Comparison of ENCODE assay signal across 12 cellular contexts in the genomic region with DNA sequence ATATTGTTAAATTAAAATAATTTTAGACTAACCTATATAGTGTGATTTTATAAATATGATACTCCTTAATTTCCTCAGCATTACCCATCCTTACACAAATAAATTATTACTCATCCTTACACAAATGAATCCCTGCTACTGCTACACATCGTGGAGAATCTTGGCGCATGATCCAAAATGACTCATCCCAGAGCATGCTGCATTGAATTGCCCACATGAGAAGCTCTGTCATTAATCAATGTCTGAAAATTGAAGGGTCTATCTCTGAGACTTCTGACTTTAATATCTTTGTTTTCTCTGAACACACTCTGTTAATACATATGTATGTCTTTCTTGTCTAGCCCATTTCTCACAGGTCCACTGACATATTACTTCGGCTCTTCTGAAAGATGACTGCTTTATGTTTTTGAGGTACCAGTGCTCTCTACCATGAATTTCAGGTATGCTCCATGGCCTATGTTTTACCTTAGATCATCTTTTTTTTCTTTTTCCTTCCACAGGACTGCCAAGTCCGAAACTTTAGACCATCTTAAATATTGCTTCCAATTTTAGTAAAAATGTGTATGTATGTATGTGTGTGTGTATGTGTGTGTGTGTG. TPM values are rescaled to one million over a fixed set of nuclear protein-coding genes. Genes with fewer than 3 reads are reported as not detected.
A peak's percentile ranks its signal among the peaks of the same experiment; 100 is the strongest.
DNase-seq lines count a peak whose midpoint lies in the region; ATAC-seq, FAIRE-seq and TF ChIP-seq lines count a peak whose summit lies in the region.
"Had no signal": no experiment of that assay in that cellular context is flagged by ENCODE, and none has a peak within 500 bp of the region (broad histone marks: within the 10 kb centered on the region; RNA-seq: fewer than 3 reads in every experiment).

No MANE protein-coding gene starts in this region.

- H3K9ac ChIP-seq in K562 (ENCODE audit: insufficient read depth in 1 of 2, low read depth in 2 of 2, low read length in 2 of 2), result no peak overlapping the region

- H3K9me3 ChIP-seq in MG63 (no peaks in the 10 kb centered on the region), K562 (replicated peaks; ENCODE audit: control insufficient read depth, insufficient read depth, low read depth, low read length) (no peaks in the 10 kb centered on the region)
- H3K9me3 ChIP-seq: ovary had no signal

- no peaks in the 10 kb centered on the region for H3K9me1 ChIP-seq in K562 (ENCODE audit: control insufficient read depth, insufficient read depth, low read length)

- no peaks in the 10 kb centered on the region; a peak in 1 of 5 replicates for H3K4me1 ChIP-seq in K562 (replicated peaks in 1 of 2; ENCODE audit: control insufficient read depth in 2 of 2, insufficient read depth in 2 of 2, low read length in 2 of 2)

- H3K27me3 ChIP-seq in MG63 (no peaks in the 10 kb centered on the region), K562 (ENCODE audit: control insufficient read depth in 2 of 2, insufficient read depth in 2 of 2, low read length in 2 of 2) (no peaks in the 10 kb centered on the region)
- H3K27me3 ChIP-seq: ovary had no signal

- H3K4me3 ChIP-seq in MG63, result no peak overlapping the region
- no peak overlapping the region for H3K4me3 ChIP-seq in K562
- H3K4me3 ChIP-seq: GM23338, ovary had no signal

- no peak for ATAC-seq in K562
- no peak for ATAC-seq in HG02973 (IDR thresholded peaks at IDR 0.05; ENCODE audit: unreplicated experiment)
- no peak for ATAC-seq in GM21737 (IDR thresholded peaks at IDR 0.05; ENCODE audit: unreplicated experiment)
- ATAC-seq: activated naive CD4-positive, alpha-beta T cell treated with anti-CD3 and anti-CD28 coated beads, Interleukin-2, amount 50 U/mL, for 72 hours; GM23338 had no signal

- intact Hi-C loops in K562 (cut with micrococcal nuclease), result no loop called here

- CTCF ChIA-PET in K562 (lab: Yijun Ruan, JAX; ENCODE audit: low intra/inter-chr PET ratio), result no interaction called here

- in situ Hi-C loops in K562 (cut with MboI), result no loop called here

- H2AFZ ChIP-seq in K562 (ENCODE audit: low read depth, low read length), result no peak overlapping the region
- H2AFZ ChIP-seq: GM23338 had no signal

- POLR2A ChIA-PET in K562 (lab: Yijun Ruan, JAX), result no interaction called here

- BruUV-seq in K562 (replicated peaks; lab: Mats Ljungman, UMichigan), result no TSS peak

- H3K79me2 ChIP-seq in K562 (ENCODE audit: control insufficient read depth, insufficient read depth, low read length), result no peaks in the 10 kb centered on the region

- H4K20me1 ChIP-seq in K562 (replicated peaks; ENCODE audit: control insufficient read depth, insufficient read depth, low read length), result no peaks in the 10 kb centered on the region

- TF ChIP-seq POLR2A in K562 (conservative IDR thresholded peaks at IDR 0.05), result no peak

- H3K36me3 ChIP-seq in MG63 (no peaks in the 10 kb centered on the region), K562 (ENCODE audit: control insufficient read depth, insufficient read depth, low read length) (no peaks in the 10 kb centered on the region)
- H3K36me3 ChIP-seq: ovary had no signal

- no peak overlapping the region for H3K4me2 ChIP-seq in K562 (ENCODE audit: insufficient read depth, low read length)
- H3K4me2 ChIP-seq: GM23338 had no signal

- FAIRE-seq in K562 (lab: Jason Lieb, UNC), result no peak

- no peak overlapping the region for H3K27ac ChIP-seq in K562 (ENCODE audit: extremely low read depth, low read depth, low read length)
- H3K27ac ChIP-seq: ovary had no signal

- WGBS in K562 (ENCODE audit: insufficient coverage, low coverage, missing lambda C conversion rate), result 42% methylated on average over 4 of the region's 4 CpGs

- peak; percentile 58 for DNase-seq in COLO829 (ENCODE audit: low spot score)
- peak; percentile 82 for DNase-seq in MG63
- DNase-seq in K562 (ENCODE audit: extremely low read depth in 1 of 4, low spot score in 3 of 4), result peak in 1 of 4 experiments; percentile 9
- peak; percentile 44 for DNase-seq in kidney glomerular epithelial cell (lab: John Stamatoyannopoulos, UW)
- no peak for DNase-seq in NCI-H510A treated with DMSO at 0.1 percent for 48 hours (lab: John Stamatoyannopoulos, UW)
- no peak for DNase-seq in NK-92 treated with Interleukin-12 subunit alpha and Interleukin-12 subunit beta, amount 100 ng/mL, for 24 hours (lab: John Stamatoyannopoulos, UW)
- DNase-seq: NCI-H146, ovary had no signal

- TF ChIP-seq EP300 in K562 (IDR thresholded peaks at IDR 0.05; ENCODE audit: low read length), result no peak

- no peak for TF ChIP-seq RAD21 in K562 (CRISPR knock-in tag; conservative IDR thresholded peaks at IDR 0.05 in 1 of 2, IDR thresholded peaks at IDR 0.05 in 1 of 2)

- no peak for TF ChIP-seq CTCF in K562 (IDR thresholded peaks at IDR 0.05 in 2 of 3, conservative IDR thresholded peaks at IDR 0.05 in 1 of 3; ENCODE audit: insufficient read depth in 2 of 3, low read depth in 1 of 3, low read length in 3 of 3)

TF ChIP-seq in K562, 482 proteins besides CTCF, POLR2A, EP300 and RAD21 (continues in another document):
- TF ChIP-seq ZNF696 (CRISPR knock-in tag; conservative IDR thresholded peaks at IDR 0.05), result no peak
- TF ChIP-seq, protein P1, sequence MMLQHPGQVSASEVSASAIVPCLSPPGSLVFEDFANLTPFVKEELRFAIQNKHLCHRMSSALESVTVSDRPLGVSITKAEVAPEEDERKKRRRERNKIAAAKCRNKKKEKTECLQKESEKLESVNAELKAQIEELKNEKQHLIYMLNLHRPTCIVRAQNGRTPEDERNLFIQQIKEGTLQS (IDR thresholded peaks at IDR 0.05), result peak; percentile 60
- TF ChIP-seq, protein P1 (CRISPR knock-in tag; conservative IDR thresholded peaks at IDR 0.05), result no peak
- TF ChIP-seq, protein P2, sequence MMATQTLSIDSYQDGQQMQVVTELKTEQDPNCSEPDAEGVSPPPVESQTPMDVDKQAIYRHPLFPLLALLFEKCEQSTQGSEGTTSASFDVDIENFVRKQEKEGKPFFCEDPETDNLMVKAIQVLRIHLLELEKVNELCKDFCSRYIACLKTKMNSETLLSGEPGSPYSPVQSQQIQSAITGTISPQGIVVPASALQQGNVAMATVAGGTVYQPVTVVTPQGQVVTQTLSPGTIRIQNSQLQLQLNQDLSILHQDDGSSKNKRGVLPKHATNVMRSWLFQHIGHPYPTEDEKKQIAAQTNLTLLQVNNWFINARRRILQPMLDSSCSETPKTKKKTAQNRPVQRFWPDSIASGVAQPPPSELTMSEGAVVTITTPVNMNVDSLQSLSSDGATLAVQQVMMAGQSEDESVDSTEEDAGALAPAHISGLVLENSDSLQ (IDR thresholded peaks at IDR 0.05), result peak; percentile 61
- TF ChIP-seq JUND (IDR thresholded peaks at IDR 0.05; ENCODE audit: borderline replicate concordance, low read depth, low read length), result peak; percentile 34; the same call in 1 of the 2 replicates
- TF ChIP-seq JUND (tag; IDR thresholded peaks at IDR 0.05; ENCODE audit: borderline replicate concordance, low read depth, low read length), result peak; percentile 49; the same call in 2 of the 3 replicates
- TF ChIP-seq FOSL1 (tag; conservative IDR thresholded peaks at IDR 0.05), result peak; percentile 53
- TF ChIP-seq NR2C2 (CRISPR knock-in tag; IDR thresholded peaks at IDR 0.05), result no peak
- TF ChIP-seq NR2C2 (tag; IDR thresholded peaks at IDR 0.05), result no peak
- peak; percentile 78 for TF ChIP-seq MEIS2 (IDR thresholded peaks at IDR 0.05; ENCODE audit: partially characterized antibody)

RNA-seq across cellular contexts. Expression of a gene that starts 15.7 kb away (rescaled TPM):
- total RNA-seq in MG63 (2014; rRNA removed; shearing (Covaris generic); ENCODE audit: low replicate concordance), result not detected in 2 replicates
- total RNA-seq in K562 (2011; cell fraction: chromatin; rRNA removed; ENCODE audit: low replicate concordance), result 1.2 TPM in 1 of 2 replicates, not detected in the other
- total RNA-seq in K562 (2011; cell fraction: nucleolus; rRNA removed), result 0.53 and 1.3 TPM in 2 replicates
- total RNA-seq in K562 (2011; cell fraction: nucleoplasm; rRNA removed), result 0.99 and 1.1 TPM in 2 replicates
- total RNA-seq in K562 (2014; rRNA removed) (0.14 and 0.73 TPM in 2 replicates), K562 (2014; rRNA removed; fragmentation: Illumina TruSeq; extraction: Trizol) (0.93 and 1.2 TPM in 2 replicates), K562 (2015; rRNA removed; fragmentation: Illumina TruSeq; extraction: Trizol) (0.45 and 0.51 TPM in 2 replicates), K562 (2021) (0.85 and 1.3 TPM in 2 replicates)
- polyA plus RNA-seq in K562 (2011; rRNA removed) (0.73 and 1.1 TPM in 2 replicates), K562 (2014; fragmentation: Illumina TruSeq; extraction: Trizol) (1.8 and 2.4 TPM in 2 replicates), K562 (2014; fragmentation: Nextera tagmentation; extraction: Ambion mirVana) (1 to 10 TPM; 2.0 to 2.5 TPM), K562 (2014; rRNA removed) (1.5 and 3.0 TPM in 2 replicates)
- polyA plus RNA-seq in K562 (2011; cell fraction: cytosol; rRNA removed), result 1.9 and 2.5 TPM in 2 replicates
- polyA plus RNA-seq in K562 (2011; cell fraction: nucleus; rRNA removed), result 0.94 and 2.5 TPM in 2 replicates
- polyA plus RNA-seq in K562 (2012), result 1.4 and 2.3 TPM in 2 replicates
- polyA minus RNA-seq in K562 (2011; rRNA and poly(A)+ RNA removed), result 1.5 and 1.7 TPM in 2 replicates
- not detected in 2 replicates for polyA minus RNA-seq in K562 (2011; cell fraction: cytosol; rRNA and poly(A)+ RNA removed)
- polyA minus RNA-seq in K562 (2011; cell fraction: nucleus; rRNA and poly(A)+ RNA removed), result 0.33 and 0.94 TPM in 2 replicates
- total RNA-seq: activated naive CD4-positive, alpha-beta T cell treated with anti-CD3 and anti-CD28 coated beads, Interleukin-2, amount 50 U/mL, for 72 hours; GM23338; ovary had no signal
- polyA plus RNA-seq: GM23338, ovary had no signal

RNA-seq across cellular contexts. Expression of a gene that starts 44.9 kb away (rescaled TPM):
- total RNA-seq in MG63 (2014; rRNA removed; shearing (Covaris generic); ENCODE audit: low replicate concordance), result 9.3 and 9.6 TPM in 2 replicates
- total RNA-seq in K562 (2011; cell fraction: chromatin; rRNA removed; ENCODE audit: low replicate concordance), result 67.4 and 167 TPM in 2 replicates
- 29.5 and 35.7 TPM in 2 replicates for total RNA-seq in K562 (2011; cell fraction: nucleolus; rRNA removed)
- 52.1 and 74.0 TPM in 2 replicates for total RNA-seq in K562 (2011; cell fraction: nucleoplasm; rRNA removed)
- total RNA-seq in K562 (2014; rRNA removed), result 14.6 and 18.8 TPM in 2 replicates
- 26.9 and 28.3 TPM in 2 replicates for total RNA-seq in K562 (2014; rRNA removed; fragmentation: Illumina TruSeq; extraction: Trizol)
- 21.7 and 22.9 TPM in 2 replicates for total RNA-seq in K562 (2015; rRNA removed; fragmentation: Illumina TruSeq; extraction: Trizol)
- total RNA-seq in K562 (2021), result 21.0 and 27.5 TPM in 2 replicates
- 34.3 and 38.0 TPM in 2 replicates for polyA plus RNA-seq in K562 (2011; rRNA removed)
- 17.2 and 18.4 TPM in 2 replicates for polyA plus RNA-seq in K562 (2011; cell fraction: cytosol; rRNA removed)
- 53.5 and 79.2 TPM in 2 replicates for polyA plus RNA-seq in K562 (2011; cell fraction: nucleus; rRNA removed)
- 14.1 and 18.4 TPM in 2 replicates for polyA plus RNA-seq in K562 (2012)
- polyA plus RNA-seq in K562 (2014; fragmentation: Illumina TruSeq; extraction: Trizol), result 25.3 and 25.5 TPM in 2 replicates
- polyA plus RNA-seq in K562 (2014; fragmentation: Nextera tagmentation; extraction: Ambion mirVana), result 1 to 10 TPM; 8.4 to 8.9 TPM
- polyA plus RNA-seq in K562 (2014; rRNA removed), result 16.2 and 23.4 TPM in 2 replicates
- 67.2 and 73.7 TPM in 2 replicates for polyA minus RNA-seq in K562 (2011; rRNA and poly(A)+ RNA removed)
- 24.0 and 30.0 TPM in 2 replicates for polyA minus RNA-seq in K562 (2011; cell fraction: cytosol; rRNA and poly(A)+ RNA removed)
- polyA minus RNA-seq in K562 (2011; cell fraction: nucleus; rRNA and poly(A)+ RNA removed), result 39.2 and 66.4 TPM in 2 replicates

Comparison
In these comparisons a context has a peak if more than half of its experiments do, and no peak if none do; other contexts are left out.
1. DNase-seq: peak in COLO829 (single experiment), MG63 (single experiment) and kidney glomerular epithelial cell (single experiment); none in NCI-H510A treated with DMSO at 0.1 percent for 48 hours (single experiment) and NK-92 treated with Interleukin-12 subunit alpha and Interleukin-12 subunit beta, amount 100 ng/mL, for 24 hours (single experiment).